Comparison of ENCODE assay signal across 19 cellular contexts in genomic region chr6:71602385-71602949, GRCh38.
DNase-seq lines count a peak whose midpoint lies in the region; ATAC-seq and TF ChIP-seq lines count a peak whose summit lies in the region.
"Had no signal": no experiment of that assay in that cellular context is flagged by ENCODE, and none has a peak within 500 bp of the region (broad histone marks: within the 10 kb centered on the region; RNA-seq: fewer than 3 reads in every experiment).

No MANE protein-coding gene starts in this region.

- DNase-seq in AG20443 (ENCODE audit: low spot score): peak; percentile 73
- peak; percentile 96 for DNase-seq in HS-5 (ENCODE audit: low read depth)
- peak; percentile 94 for DNase-seq in astrocyte of the cerebellum (ENCODE audit: low read depth)
- no peak for DNase-seq in left lung
- DNase-seq in NCI-H128 (lab: John Stamatoyannopoulos, UW; ENCODE audit: unreplicated experiment): no peak
- DNase-seq in effector CD8-positive, alpha-beta T cell (lab: John Stamatoyannopoulos, UW): no peak
- no peak for DNase-seq in activated naive CD8-positive, alpha-beta T cell treated with anti-CD3 and anti-CD28 coated beads for 36 hours
- DNase-seq: NCI-H146; NCI-H526; occipital lobe; small intestine; stimulated activated naive B cell treated with anti-CD40 and anti-IgM and Interleukin-4, amounts not matched to agents 10 μg/mL and 1 μg/mL and 100 μg/mL, for 72 hours; upper lobe of left lung; WERI-Rb-1 had no signal

- no peaks in the 10 kb centered on the region for H3K4me1 Mint-ChIP-seq in activated naive CD8-positive, alpha-beta T cell treated with anti-CD3 and anti-CD28 coated beads for 36 hours
- H3K4me1 Mint-ChIP-seq: stimulated activated naive B cell treated with anti-CD40 and anti-IgM and Interleukin-4, amounts not matched to agents 10 μg/mL and 1 μg/mL and 100 μg/mL, for 72 hours had no signal

- H3K4me3 Mint-ChIP-seq in activated naive CD8-positive, alpha-beta T cell treated with anti-CD3 and anti-CD28 coated beads for 36 hours: no peak overlapping the region
- H3K4me3 Mint-ChIP-seq: stimulated activated naive B cell treated with anti-CD40 and anti-IgM and Interleukin-4, amounts not matched to agents 10 μg/mL and 1 μg/mL and 100 μg/mL, for 72 hours had no signal

- no peaks in the 10 kb centered on the region for H3K4me1 ChIP-seq in left lung
- H3K4me1 ChIP-seq: gastroesophageal sphincter, upper lobe of left lung had no signal

- H3K9me3 ChIP-seq in left lung: no peaks in the 10 kb centered on the region
- H3K9me3 ChIP-seq: BLaER1 treated with 17β-estradiol and CSF1 and Interleukin-3, amounts not matched to agents 10 nM and 100 nM; gastroesophageal sphincter; upper lobe of left lung had no signal

- no peak overlapping the region for H3K27ac ChIP-seq in left lung
- H3K27ac ChIP-seq: BLaER1 treated with 17β-estradiol and CSF1 and Interleukin-3, amounts not matched to agents 10 nM and 100 nM; cardiac muscle cell; gastroesophageal sphincter; KMS-11; upper lobe of left lung; WERI-Rb-1 had no signal

- no peaks in the 10 kb centered on the region for H3K9me3 Mint-ChIP-seq in activated naive CD8-positive, alpha-beta T cell treated with anti-CD3 and anti-CD28 coated beads for 36 hours

- no peaks in the 10 kb centered on the region for H3K36me3 Mint-ChIP-seq in activated naive CD8-positive, alpha-beta T cell treated with anti-CD3 and anti-CD28 coated beads for 36 hours
- H3K36me3 Mint-ChIP-seq: stimulated activated naive B cell treated with anti-CD40 and anti-IgM and Interleukin-4, amounts not matched to agents 10 μg/mL and 1 μg/mL and 100 μg/mL, for 72 hours had no signal

- H3K27me3 Mint-ChIP-seq in activated naive CD8-positive, alpha-beta T cell treated with anti-CD3 and anti-CD28 coated beads for 36 hours: peaks cover 5% of the 10 kb centered on the region

- H3K4me3 ChIP-seq in astrocyte of the cerebellum (ENCODE audit: low read depth, low read length) (no peak overlapping the region), left lung (no peak overlapping the region)
- H3K4me3 ChIP-seq: BLaER1 treated with 17β-estradiol and CSF1 and Interleukin-3, amounts not matched to agents 10 nM and 100 nM; cardiac muscle cell; gastroesophageal sphincter; upper lobe of left lung had no signal

- H3K27me3 ChIP-seq in left lung: no peaks in the 10 kb centered on the region
- H3K27me3 ChIP-seq: BLaER1 treated with 17β-estradiol and CSF1 and Interleukin-3, amounts not matched to agents 10 nM and 100 nM; cardiac muscle cell; gastroesophageal sphincter; upper lobe of left lung had no signal

- intact Hi-C loops in left lung (cut with DNase I): no loop called here

- in situ Hi-C loops in astrocyte of the cerebellum (cut with HindIII; ENCODE audit: low sequenced_read_pairs): no loop called here

- ATAC-seq in left lung (peak; percentile 33), HG02884 (IDR thresholded peaks at IDR 0.05; ENCODE audit: unreplicated experiment) (no peak)
- ATAC-seq: gastroesophageal sphincter; stimulated activated naive B cell treated with anti-CD40 and anti-IgM and Interleukin-4, amounts not matched to agents 10 μg/mL and 1 μg/mL and 100 μg/mL, for 72 hours had no signal

- no peaks in the 10 kb centered on the region for H3K36me3 ChIP-seq in left lung
- H3K36me3 ChIP-seq: BLaER1 treated with 17β-estradiol and CSF1 and Interleukin-3, amounts not matched to agents 10 nM and 100 nM; cardiac muscle cell; gastroesophageal sphincter; upper lobe of left lung; WERI-Rb-1 had no signal

- H3K27ac Mint-ChIP-seq in activated naive CD8-positive, alpha-beta T cell treated with anti-CD3 and anti-CD28 coated beads for 36 hours: no peak overlapping the region
- H3K27ac Mint-ChIP-seq: stimulated activated naive B cell treated with anti-CD40 and anti-IgM and Interleukin-4, amounts not matched to agents 10 μg/mL and 1 μg/mL and 100 μg/mL, for 72 hours had no signal

- no peak for TF ChIP-seq CTCF in astrocyte of the cerebellum (IDR thresholded peaks at IDR 0.05; ENCODE audit: low read depth, low read length, missing control alignments)
- TF ChIP-seq CTCF in left lung (IDR thresholded peaks at IDR 0.05): no peak

Comparison
In these comparisons a context has a peak if more than half of its experiments do, and no peak if none do; other contexts are left out.
1. DNase-seq: peak in AG20443 (single experiment), HS-5 (single experiment) and astrocyte of the cerebellum (single experiment); none in left lung (0 of 2), NCI-H128 (single experiment), effector CD8-positive, alpha-beta T cell (single experiment) and activated naive CD8-positive, alpha-beta T cell treated with anti-CD3 and anti-CD28 coated beads for 36 hours (single experiment).